Comparison of ENCODE assay signal across 11 cellular contexts in genomic region chr10:63712717-63713115, GRCh38.
DNase-seq lines count a peak whose midpoint lies in the region; ATAC-seq and TF ChIP-seq lines count a peak whose summit lies in the region.
"Had no signal": no experiment of that assay in that cellular context is flagged by ENCODE, and none has a peak within 500 bp of the region (broad histone marks: within the 10 kb centered on the region; RNA-seq: fewer than 3 reads in every experiment).

No MANE protein-coding gene starts in this region.

- TF ChIP-seq POLR2A in spleen (IDR thresholded peaks at IDR 0.05) = no peak

- H3K9me3 ChIP-seq in HUES48 (ENCODE audit: control insufficient read depth, insufficient read depth, low read length) = no peaks in the 10 kb centered on the region
- no peaks in the 10 kb centered on the region for H3K9me3 ChIP-seq in left lung
- no peaks in the 10 kb centered on the region for H3K9me3 ChIP-seq in spleen
- no peaks in the 10 kb centered on the region for H3K9me3 ChIP-seq in CD8-positive, alpha-beta memory T cell (ENCODE audit: low read length)

- H3K27ac Mint-ChIP-seq in CD8-positive, alpha-beta memory T cell = peak overlapping the region in 1 of 8 donors; percentile 44
- H3K27ac Mint-ChIP-seq: activated T-helper 1 cell treated with anti-CD3 and anti-CD28 coated beads, Interleukin-12 subunit alpha, Interleukin-12 subunit beta, Interleukin-2, Interleukin-4 antibody, amounts not matched to agents 30 ng/mL and 10 ng/mL and 1 ng/mL, durations not matched to agents 14 hours and 24 hours and 36 hours; T-cell had no signal

- no peak overlapping the region for H3K4me3 Mint-ChIP-seq in CD8-positive, alpha-beta memory T cell
- H3K4me3 Mint-ChIP-seq: activated T-helper 1 cell treated with anti-CD3 and anti-CD28 coated beads, Interleukin-12 subunit alpha, Interleukin-12 subunit beta, Interleukin-2, Interleukin-4 antibody, amounts not matched to agents 30 ng/mL and 10 ng/mL and 1 ng/mL, durations not matched to agents 14 hours and 24 hours and 36 hours; T-cell had no signal

- no peaks in the 10 kb centered on the region for H3K36me3 Mint-ChIP-seq in CD8-positive, alpha-beta memory T cell
- H3K36me3 Mint-ChIP-seq: T-cell had no signal

- H3K4me3 ChIP-seq in HUES48 (ENCODE audit: low read depth, low read length) (no peak overlapping the region), cardiac fibroblast (replicated peaks in 1 of 2; ENCODE audit: low read depth in 2 of 2, low read length in 2 of 2) (no peak overlapping the region), left lung (no peak overlapping the region), spleen (no peak overlapping the region)
- no peak overlapping the region for H3K4me3 ChIP-seq in CD8-positive, alpha-beta memory T cell (ENCODE audit: low read length)

- no peak overlapping the region for H3K9ac ChIP-seq in HUES48 (ENCODE audit: low read depth, low read length)

- no peaks in the 10 kb centered on the region for H3K27me3 ChIP-seq in HUES48 (ENCODE audit: control insufficient read depth, insufficient read depth, low read length)
- no peaks in the 10 kb centered on the region for H3K27me3 ChIP-seq in left lung
- H3K27me3 ChIP-seq in spleen (replicated peaks in 1 of 7) = no peaks in the 10 kb centered on the region
- H3K27me3 ChIP-seq in CD8-positive, alpha-beta memory T cell (ENCODE audit: insufficient read depth, low read length, poor library complexity, severe bottlenecking) = no peaks in the 10 kb centered on the region

- H3K27me3 Mint-ChIP-seq in CD8-positive, alpha-beta memory T cell = peaks cover 0 to 2% of the 10 kb centered on the region in 2 donors
- H3K27me3 Mint-ChIP-seq: T-cell had no signal

- DNase-seq in cardiac fibroblast (ENCODE audit: low read depth in 2 of 2) (peak; percentile 39 to 51), left lung (no peak), spleen (no peak), NCI-H2107 treated with DMSO at 0.1 percent for 48 hours (lab: John Stamatoyannopoulos, UW; ENCODE audit: unreplicated experiment) (no peak), NCI-H510A treated with DMSO at 0.1 percent for 48 hours (lab: John Stamatoyannopoulos, UW) (no peak)
- no peak for DNase-seq in CD8-positive, alpha-beta memory T cell
- DNase-seq in activated effector memory CD4-positive, alpha-beta T cell treated with anti-CD3 and anti-CD28 coated beads, Interleukin-2, amount 50 U/mL, for 16 hours = no peak
- DNase-seq: NCI-H1417 treated with DMSO at 0.1 percent for 48 hours, T-cell had no signal

- H3K4me1 ChIP-seq in HUES48 (ENCODE audit: control insufficient read depth, insufficient read depth, low read length) = peaks cover 57% of the 10 kb centered on the region
- H3K4me1 ChIP-seq in left lung = peaks cover 11 to 42% of the 10 kb centered on the region in 2 donors
- H3K4me1 ChIP-seq in spleen = peaks cover 5 to 44% (median 19%) of the 10 kb centered on the region in 6 donors
- H3K4me1 ChIP-seq in CD8-positive, alpha-beta memory T cell (ENCODE audit: insufficient read depth, low read length) = no peaks in the 10 kb centered on the region

- no peaks in the 10 kb centered on the region for H3K9me3 Mint-ChIP-seq in CD8-positive, alpha-beta memory T cell
- H3K9me3 Mint-ChIP-seq: activated T-helper 1 cell treated with anti-CD3 and anti-CD28 coated beads, Interleukin-12 subunit alpha, Interleukin-12 subunit beta, Interleukin-2, Interleukin-4 antibody, amounts not matched to agents 30 ng/mL and 10 ng/mL and 1 ng/mL, durations not matched to agents 14 hours and 24 hours and 36 hours; T-cell had no signal

- no peaks in the 10 kb centered on the region for H3K4me1 Mint-ChIP-seq in CD8-positive, alpha-beta memory T cell

- 50 to 92% (median 82%) methylated on average over 1 of the region's 1 CpG for WGBS in spleen, 5 donors

- POLR2A ChIA-PET in CD8-positive, alpha-beta memory T cell (lab: Charles Lee) = no interaction called here

- H3K27ac ChIP-seq in HUES48 (ENCODE audit: low read depth, low read length) (peak overlapping the region; percentile 99), left lung (peak overlapping the region; percentile 61 to 63), spleen (peak overlapping the region in 7 of 8 donors; percentile 12 to 71 (median 62))
- no peak overlapping the region for H3K27ac ChIP-seq in CD8-positive, alpha-beta memory T cell (ENCODE audit: low read depth, low read length)

- TF ChIP-seq CTCF in cardiac fibroblast (IDR thresholded peaks at IDR 0.05; ENCODE audit: low read depth, low read length) (no peak), left lung (IDR thresholded peaks at IDR 0.05) (no peak), spleen (IDR thresholded peaks at IDR 0.05 in 8 of 11, conservative IDR thresholded peaks at IDR 0.05 in 3 of 11) (no peak)

- CTCF ChIA-PET in CD8-positive, alpha-beta memory T cell (lab: Charles Lee) = no interaction called here

- intact Hi-C loops in left lung (cut with DNase I) (loop anchor here in 1 of 2 donors (5.0 to 10.0 kb wide), 2 partner anchors 68 to 545 kb away; no protein-coding TSS in a partner anchor), spleen (cut with DNase I; ENCODE audit: low total_unique reads) (no loop called here)

- no peak for ATAC-seq in left lung
- ATAC-seq: T-cell had no signal

- H3K36me3 ChIP-seq in HUES48 (ENCODE audit: control insufficient read depth, insufficient read depth, low read length) (no peaks in the 10 kb centered on the region), left lung (no peaks in the 10 kb centered on the region), spleen (no peaks in the 10 kb centered on the region)
- H3K36me3 ChIP-seq in CD8-positive, alpha-beta memory T cell (ENCODE audit: insufficient read depth, low read length) = no peaks in the 10 kb centered on the region

Comparison
In these comparisons a context has a peak if more than half of its experiments do, and no peak if none do; other contexts are left out.
1. DNase-seq: peak in cardiac fibroblast (2 of 2); none in left lung (0 of 2), spleen (single experiment), NCI-H2107 treated with DMSO at 0.1 percent for 48 hours (single experiment), CD8-positive, alpha-beta memory T cell (0 of 5), activated effector memory CD4-positive, alpha-beta T cell treated with anti-CD3 and anti-CD28 coated beads, Interleukin-2, amount 50 U/mL, for 16 hours (single experiment) and NCI-H510A treated with DMSO at 0.1 percent for 48 hours (single experiment).